ENCODE assay signal across 8 cellular contexts in the genomic region with DNA sequence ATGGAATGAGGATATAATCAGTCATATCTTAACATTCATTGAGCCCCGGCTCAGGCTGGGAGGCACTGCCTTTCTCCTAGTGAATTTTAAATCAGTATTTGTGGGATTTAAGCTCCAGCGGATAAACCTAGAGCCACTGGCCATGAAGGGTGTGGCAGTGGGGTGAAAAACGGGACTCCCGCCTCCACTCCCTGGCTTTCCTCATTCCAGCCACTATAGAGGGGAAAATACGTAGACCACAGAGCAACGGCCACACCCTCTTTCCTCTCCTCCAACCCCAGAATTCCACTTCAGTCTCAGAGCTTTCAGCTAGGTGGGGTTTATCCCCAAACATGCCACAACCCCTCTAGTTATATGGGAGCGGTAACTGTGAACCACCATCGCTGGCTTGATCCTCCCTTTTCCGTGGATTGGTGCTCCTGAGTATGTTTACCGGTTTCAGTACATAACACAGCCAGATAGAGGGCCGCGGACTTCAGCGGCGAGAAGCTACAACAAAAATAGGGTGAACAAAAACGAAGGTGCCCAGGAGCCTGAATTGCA.
DNase-seq lines count a peak whose midpoint lies in the region; ATAC-seq lines count a peak whose summit lies in the region.

No MANE protein-coding gene starts in this region.

- peaks cover 17% of the 10 kb centered on the region for H3K36me3 Mint-ChIP-seq in T-cell

- peak overlapping the region; percentile 79 to 87 (median 81) for H3K4me3 Mint-ChIP-seq in T-cell

- POLR2A ChIA-PET in T-cell (lab: Charles Lee): interaction anchor here (0.6 to 1.2 kb wide), 3 partner anchors 21 to 135 kb away, joined by 3 to 4 read pairs (median 3); no protein-coding TSS in a partner anchor

- H3K4me1 Mint-ChIP-seq in T-cell: peaks cover 30 to 35% (median 32%) of the 10 kb centered on the region in 3 donors

- H3K27ac Mint-ChIP-seq in T-cell: peak overlapping the region; percentile 83 to 84

- CTCF ChIA-PET in T-cell (lab: Charles Lee): interaction anchor here (0.8 to 1.6 kb wide), 5 partner anchors 19 to 724 kb away, joined by 3 to 12 read pairs (median 5); no protein-coding TSS in a partner anchor

- H3K4me1 ChIP-seq in rectal smooth muscle tissue (ENCODE audit: control insufficient read depth, insufficient read depth, low read length): peaks cover 15% of the 10 kb centered on the region

- H3K36me3 ChIP-seq in rectal smooth muscle tissue (ENCODE audit: control insufficient read depth, insufficient read depth, low read length): no peaks in the 10 kb centered on the region

- H3K9me3 Mint-ChIP-seq in T-cell: no peaks in the 10 kb centered on the region

- H3K9ac ChIP-seq in rectal smooth muscle tissue (ENCODE audit: low read length): peak overlapping the region; percentile 60

- peak overlapping the region; percentile 95 for H3K27ac ChIP-seq in rectal smooth muscle tissue (ENCODE audit: low read depth, low read length)

- DNase-seq in EL: peak; percentile 84
- DNase-seq in T-cell: no peak
- DNase-seq in glomerular visceral epithelial cell (ENCODE audit: extremely low spot score): peak; percentile 83
- no peak for DNase-seq in NAMALWA (ENCODE audit: low spot score)
- DNase-seq in Kasumi-1 (lab: John Stamatoyannopoulos, UW): no peak
- no peak for DNase-seq in D341Med (ENCODE audit: low spot score)
- no peak for DNase-seq in activated CD4-positive, alpha-beta T cell treated with anti-CD3 and anti-CD28 coated beads, Interleukin-2, amount 50 U/mL, for 48 hours

- no peak for ATAC-seq in T-cell (replicated peaks in 1 of 4)

- peak overlapping the region; percentile 77 for H3K4me3 ChIP-seq in rectal smooth muscle tissue (ENCODE audit: low read length)

- H3K27me3 Mint-ChIP-seq in T-cell: no peaks in the 10 kb centered on the region

- no peaks in the 10 kb centered on the region for H3K27me3 ChIP-seq in rectal smooth muscle tissue (ENCODE audit: control insufficient read depth, insufficient read depth, low read length)

Comparison
In these comparisons a context has a peak if more than half of its experiments do, and no peak if none do; other contexts are left out.
1. DNase-seq: peak in EL (single experiment) and glomerular visceral epithelial cell (single experiment); none in T-cell (0 of 34), NAMALWA (single experiment), Kasumi-1 (0 of 2), D341Med (single experiment) and activated CD4-positive, alpha-beta T cell treated with anti-CD3 and anti-CD28 coated beads, Interleukin-2, amount 50 U/mL, for 48 hours (0 of 2).